ENCODE assay signal across 1 cellular context in the genomic region with DNA sequence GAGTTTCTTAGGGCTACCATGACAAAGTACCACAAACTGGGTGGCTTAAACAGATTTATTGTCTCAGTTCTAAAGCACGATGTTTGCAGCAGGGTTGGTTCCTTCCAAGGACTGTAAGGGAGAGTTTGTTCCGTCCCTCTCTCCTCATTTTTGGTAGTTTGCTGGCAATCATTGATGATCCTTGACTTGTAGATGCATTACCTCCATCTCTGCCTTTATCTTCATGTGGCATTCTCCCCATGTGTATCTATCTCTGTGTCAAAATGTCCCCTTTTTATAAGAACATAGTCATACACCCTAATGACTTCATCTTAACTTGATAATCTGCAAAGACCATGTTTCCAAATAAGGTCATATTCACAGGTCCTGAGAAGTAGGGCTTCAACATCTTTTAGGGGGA.
TF ChIP-seq lines count a peak whose summit lies in the region.

No MANE protein-coding gene starts in this region.

TF ChIP-seq in K562, 482 proteins besides CTCF, POLR2A, EP300 and RAD21 (continued from another document):
- peak; percentile 15 for TF ChIP-seq PRDM10 (IDR thresholded peaks at IDR 0.05; ENCODE audit: partially characterized antibody)
TF ChIP-seq in K562: peak in this region for 1.
